ENCODE assay signal across 8 cellular contexts in genomic region chr2:233350708-233351107, GRCh38. TPM values are rescaled to one million over a fixed set of nuclear protein-coding genes. Genes with fewer than 3 reads are reported as not detected.
DNase-seq lines count a peak whose midpoint lies in the region; ATAC-seq and TF ChIP-seq lines count a peak whose summit lies in the region.

No MANE protein-coding gene starts in this region.

- H2AFZ ChIP-seq in mesenchymal stem cell (ENCODE audit: low read depth, low read length): no peak overlapping the region

- no peak overlapping the region for H3K14ac ChIP-seq in mesenchymal stem cell (ENCODE audit: low read length in 2 of 2)

- no peak overlapping the region for H2BK5ac ChIP-seq in mesenchymal stem cell (ENCODE audit: low read depth, low read length, poor library complexity, severe bottlenecking)

- H3K4me3 Mint-ChIP-seq in activated CD8-positive, alpha-beta T cell treated with anti-CD3 and anti-CD28 coated beads for 36 hours: no peak overlapping the region
- no peak overlapping the region for H3K4me3 Mint-ChIP-seq in activated CD8-positive, alpha-beta T cell treated with anti-CD3 and anti-CD28 coated beads, Interleukin-2, amount 10 ng/mL, durations not matched to agents 7 days and 5 days
- H3K4me3 Mint-ChIP-seq in activated naive CD8-positive, alpha-beta T cell treated with anti-CD3 and anti-CD28 coated beads for 36 hours: no peak overlapping the region

- H3K36me3 Mint-ChIP-seq in activated CD8-positive, alpha-beta T cell treated with anti-CD3 and anti-CD28 coated beads for 36 hours (ENCODE audit: low read depth): peaks cover 6% of the 10 kb centered on the region
- H3K36me3 Mint-ChIP-seq in activated CD8-positive, alpha-beta T cell treated with anti-CD3 and anti-CD28 coated beads, Interleukin-2, amount 10 ng/mL, durations not matched to agents 7 days and 5 days (ENCODE audit: low read depth): peaks cover 10% of the 10 kb centered on the region
- H3K36me3 Mint-ChIP-seq in activated naive CD8-positive, alpha-beta T cell treated with anti-CD3 and anti-CD28 coated beads for 36 hours: peaks cover 8% of the 10 kb centered on the region

- no peak overlapping the region for H3K23ac ChIP-seq in mesenchymal stem cell (ENCODE audit: low read length in 2 of 2)

- H3K4me1 Mint-ChIP-seq in activated CD8-positive, alpha-beta T cell treated with anti-CD3 and anti-CD28 coated beads for 36 hours (ENCODE audit: low read depth): peaks cover 33% of the 10 kb centered on the region
- H3K4me1 Mint-ChIP-seq in activated CD8-positive, alpha-beta T cell treated with anti-CD3 and anti-CD28 coated beads, Interleukin-2, amount 10 ng/mL, durations not matched to agents 7 days and 5 days (ENCODE audit: low read depth): peaks cover 51% of the 10 kb centered on the region
- H3K4me1 Mint-ChIP-seq in activated naive CD8-positive, alpha-beta T cell treated with anti-CD3 and anti-CD28 coated beads for 36 hours: peaks cover 33% of the 10 kb centered on the region

- H3K27me3 ChIP-seq in mesenchymal stem cell (ENCODE audit: control insufficient read depth in 1 of 2, insufficient read depth in 1 of 2, low read length in 2 of 2): peaks cover 0 to 14% of the 10 kb centered on the region in 2 experiments

- H3K36me3 ChIP-seq in mesenchymal stem cell (ENCODE audit: control insufficient read depth in 1 of 2, insufficient read depth in 2 of 2, low read depth in 1 of 2, low read length in 2 of 2): no peaks in the 10 kb centered on the region

- H3K4ac ChIP-seq in mesenchymal stem cell (ENCODE audit: low read depth in 1 of 2, low read length in 2 of 2): no peak overlapping the region

- CTCF ChIA-PET in activated CD8-positive, alpha-beta T cell treated with anti-CD3 and anti-CD28 coated beads for 36 hours (lab: Charles Lee): interaction anchor here (0.7 to 1.2 kb wide), 5 partner anchors 12 to 93 kb away, joined by 3 to 6 read pairs (median 3); no protein-coding TSS in a partner anchor
- CTCF ChIA-PET in activated CD8-positive, alpha-beta T cell treated with anti-CD3 and anti-CD28 coated beads, Interleukin-2, amount 10 ng/mL, durations not matched to agents 7 days and 5 days (lab: Charles Lee): interaction anchor here (0.9 kb wide), 2 partner anchors 19 kb away, joined by 3 read pairs; no protein-coding TSS in a partner anchor

- H3K4me1 ChIP-seq in mesenchymal stem cell (ENCODE audit: control insufficient read depth, insufficient read depth, low read depth, low read length): peaks cover 20% of the 10 kb centered on the region

- H2BK15ac ChIP-seq in mesenchymal stem cell (ENCODE audit: low read depth, poor library complexity, severe bottlenecking): no peak overlapping the region

- peaks cover 11% of the 10 kb centered on the region for H3K79me1 ChIP-seq in mesenchymal stem cell (replicated peaks; ENCODE audit: low read length, poor library complexity, severe bottlenecking)

- H3K18ac ChIP-seq in mesenchymal stem cell (ENCODE audit: low read depth in 1 of 2, low read length in 2 of 2): no peak overlapping the region

- no peak overlapping the region for H2AK5ac ChIP-seq in mesenchymal stem cell (ENCODE audit: low read length, severe bottlenecking)

- TF ChIP-seq CTCF in activated CD8-positive, alpha-beta T cell treated with anti-CD3 and anti-CD28 coated beads for 36 hours (IDR thresholded peaks at IDR 0.05): peak; percentile 20

- 4% methylated on average over 8 of the region's 8 CpGs for WGBS in mesenchymal stem cell

- no peaks in the 10 kb centered on the region for H3K9me3 Mint-ChIP-seq in activated CD8-positive, alpha-beta T cell treated with anti-CD3 and anti-CD28 coated beads for 36 hours
- no peaks in the 10 kb centered on the region for H3K9me3 Mint-ChIP-seq in activated CD8-positive, alpha-beta T cell treated with anti-CD3 and anti-CD28 coated beads, Interleukin-2, amount 10 ng/mL, durations not matched to agents 7 days and 5 days (ENCODE audit: insufficient read depth)
- no peaks in the 10 kb centered on the region for H3K9me3 Mint-ChIP-seq in activated naive CD8-positive, alpha-beta T cell treated with anti-CD3 and anti-CD28 coated beads for 36 hours

- H3K4me2 ChIP-seq in mesenchymal stem cell (ENCODE audit: low read length, poor library complexity, severe bottlenecking): peak overlapping the region; percentile 24

- peak overlapping the region; percentile 73 for H3K27ac Mint-ChIP-seq in activated CD8-positive, alpha-beta T cell treated with anti-CD3 and anti-CD28 coated beads for 36 hours
- H3K27ac Mint-ChIP-seq in activated CD8-positive, alpha-beta T cell treated with anti-CD3 and anti-CD28 coated beads, Interleukin-2, amount 10 ng/mL, durations not matched to agents 7 days and 5 days: no peak overlapping the region
- H3K27ac Mint-ChIP-seq in activated naive CD8-positive, alpha-beta T cell treated with anti-CD3 and anti-CD28 coated beads for 36 hours: peak overlapping the region; percentile 78

- no peak overlapping the region for H4K91ac ChIP-seq in mesenchymal stem cell (ENCODE audit: low read length)

- DNase-seq in activated CD8-positive, alpha-beta T cell treated with anti-CD3 and anti-CD28 coated beads for 36 hours: peak; percentile 44
- DNase-seq in activated CD8-positive, alpha-beta T cell treated with anti-CD3 and anti-CD28 coated beads, Interleukin-2, amount 10 ng/mL, durations not matched to agents 7 days and 5 days: no peak
- DNase-seq in NCI-H510A (lab: John Stamatoyannopoulos, UW) (peak; percentile 23), mesenchymal stem cell (peak; percentile 87)
- peak; percentile 44 for DNase-seq in activated naive CD8-positive, alpha-beta T cell treated with anti-CD3 and anti-CD28 coated beads for 36 hours

- H3K9ac ChIP-seq in mesenchymal stem cell (ENCODE audit: low read length): peak overlapping the region; percentile 67

- no peak overlapping the region for H2BK120ac ChIP-seq in mesenchymal stem cell (ENCODE audit: low read depth, low read length)

- H3K4me3 ChIP-seq in mesenchymal stem cell (ENCODE audit: insufficient read depth in 1 of 2, low read depth in 1 of 2, low read length in 2 of 2): peak overlapping the region in 1 of 2 experiments; percentile 24

- ATAC-seq in activated CD8-positive, alpha-beta T cell treated with anti-CD3 and anti-CD28 coated beads for 36 hours: peak; percentile 65
- ATAC-seq in activated CD8-positive, alpha-beta T cell treated with anti-CD3 and anti-CD28 coated beads, Interleukin-2, amount 10 ng/mL, durations not matched to agents 7 days and 5 days: no peak
- no peak for ATAC-seq in GM21423 (IDR thresholded peaks at IDR 0.05; ENCODE audit: unreplicated experiment)
- no peak for ATAC-seq in GM18909 (IDR thresholded peaks at IDR 0.05; ENCODE audit: poor library complexity, unreplicated experiment)
- no peak for ATAC-seq in GM19395 (IDR thresholded peaks at IDR 0.05; ENCODE audit: unreplicated experiment)

- H2BK12ac ChIP-seq in mesenchymal stem cell (ENCODE audit: low read length in 2 of 2): no peak overlapping the region

- intact Hi-C loops in activated CD8-positive, alpha-beta T cell treated with anti-CD3 and anti-CD28 coated beads for 36 hours (cut with micrococcal nuclease): loop anchor here (10.0 kb wide), 1 partner anchor 94 kb away; no protein-coding TSS in a partner anchor

- H4K8ac ChIP-seq in mesenchymal stem cell (ENCODE audit: low read length): no peak overlapping the region

- POLR2A ChIA-PET in activated CD8-positive, alpha-beta T cell treated with anti-CD3 and anti-CD28 coated beads for 36 hours (lab: Charles Lee): interaction anchor here (0.7 kb wide), 2 partner anchors 69 to 267 kb away, joined by 3 to 4 read pairs; no protein-coding TSS in a partner anchor
- POLR2A ChIA-PET in activated CD8-positive, alpha-beta T cell treated with anti-CD3 and anti-CD28 coated beads, Interleukin-2, amount 10 ng/mL, durations not matched to agents 7 days and 5 days (lab: Charles Lee): no interaction called here

- H3K27ac ChIP-seq in mesenchymal stem cell (ENCODE audit: low read length, poor library complexity, severe bottlenecking): peak overlapping the region; percentile 21

- no peaks in the 10 kb centered on the region for H3K9me3 ChIP-seq in mesenchymal stem cell (ENCODE audit: control insufficient read depth, low read length)

- no peaks in the 10 kb centered on the region for H3K27me3 Mint-ChIP-seq in activated CD8-positive, alpha-beta T cell treated with anti-CD3 and anti-CD28 coated beads for 36 hours
- no peaks in the 10 kb centered on the region for H3K27me3 Mint-ChIP-seq in activated CD8-positive, alpha-beta T cell treated with anti-CD3 and anti-CD28 coated beads, Interleukin-2, amount 10 ng/mL, durations not matched to agents 7 days and 5 days (ENCODE audit: low read depth)
- no peaks in the 10 kb centered on the region for H3K27me3 Mint-ChIP-seq in activated naive CD8-positive, alpha-beta T cell treated with anti-CD3 and anti-CD28 coated beads for 36 hours

RNA-seq across cellular contexts. Expression of gene DGKD, which starts 3.6 kb away (rescaled TPM):
- total RNA-seq in activated CD8-positive, alpha-beta T cell treated with anti-CD3 and anti-CD28 coated beads for 36 hours: 10 to 100 TPM; 89.6 to 99.5 TPM
- total RNA-seq in activated CD8-positive, alpha-beta T cell treated with anti-CD3 and anti-CD28 coated beads, Interleukin-2, amount 10 ng/mL, durations not matched to agents 7 days and 5 days: 10 to 100 TPM; 92.1 to 94.2 TPM
- 10 to 100 TPM; 63.2 to 76.0 TPM for total RNA-seq in activated naive CD8-positive, alpha-beta T cell treated with anti-CD3 and anti-CD28 coated beads for 36 hours
- 10.4 TPM for polyA plus RNA-seq in mesenchymal stem cell (2013, experiment 1 of 2)
- 7.8 TPM for polyA plus RNA-seq in mesenchymal stem cell (2013, experiment 2 of 2)

RNA-seq across cellular contexts. Expression of gene SAG, which starts 43.1 kb away (rescaled TPM):
- not detected for total RNA-seq in activated CD8-positive, alpha-beta T cell treated with anti-CD3 and anti-CD28 coated beads for 36 hours
- total RNA-seq in activated CD8-positive, alpha-beta T cell treated with anti-CD3 and anti-CD28 coated beads, Interleukin-2, amount 10 ng/mL, durations not matched to agents 7 days and 5 days: under 1 TPM in 1 of 2 experiments, not detected in 1; 0.05 TPM
- under 1 TPM in 1 of 2 experiments, not detected in 1; 0.31 TPM for total RNA-seq in activated naive CD8-positive, alpha-beta T cell treated with anti-CD3 and anti-CD28 coated beads for 36 hours
- not detected for polyA plus RNA-seq in mesenchymal stem cell (2013, experiment 1 of 2)
- not detected for polyA plus RNA-seq in mesenchymal stem cell (2013, experiment 2 of 2)
